34 cellular contexts compared by ENCODE assay signal in genomic region chr6:46736913-46737312, GRCh38. TPM values are rescaled to one million over a fixed set of nuclear protein-coding genes. Genes with fewer than 3 reads are reported as not detected.
"Had no signal": no experiment of that assay in that cellular context is flagged by ENCODE, and none has a peak within 500 bp of the region (broad histone marks: within the 10 kb centered on the region; RNA-seq: fewer than 3 reads in every experiment).

No MANE protein-coding gene starts in this region.

- H3K4me3 ChIP-seq: ascending aorta, SJSA1 had no signal

- FAIRE-seq: TTC549 had no signal

- H3K4me2 ChIP-seq: SK-N-SH had no signal

- H3K9me3 ChIP-seq: ascending aorta, SJSA1, SK-N-SH had no signal

- H3K27ac Mint-ChIP-seq: activated CD4-positive, alpha-beta T cell treated with anti-CD3 and anti-CD28 coated beads, Interleukin-2, amount 10 ng/mL, durations not matched to agents 24 days and 14 days; activated CD8-positive, alpha-beta T cell treated with anti-CD3 and anti-CD28 coated beads for 36 hours; activated naive CD4-positive, alpha-beta T cell treated with anti-CD3 and anti-CD28 coated beads, Interleukin-2, amount 50 U/mL, for 24 hours; activated naive CD8-positive, alpha-beta T cell treated with anti-CD3 and anti-CD28 coated beads, Interleukin-2, amount 10 ng/mL, durations not matched to agents 7 days and 5 days; activated T-cell treated with anti-CD3 and anti-CD28 coated beads, Interleukin-2, amount 50 U/mL, for 72 hours; activated T-helper 17 cell treated with anti-CD3 and anti-CD28 coated beads, Interleukin-2, amount 50 U/mL, for 72 hours; T-helper 1 cell treated with Interleukin-12 subunit alpha and Interleukin-12 subunit beta and Interleukin-4 antibody, amounts not matched to agents 30 μg/mL and 1 μg/mL, for 36 hours; T-helper 2 cell treated with Interferon-gamma antibody and Interleukin-4, amounts not matched to agents 5 μg/mL and 100 μg/mL, for 36 hours had no signal

- H3K27me3 ChIP-seq: ascending aorta had no signal

- DNase-seq: activated CD4-positive, alpha-beta T cell treated with anti-CD3 and anti-CD28 coated beads, Interleukin-2, amount 10 ng/mL, durations not matched to agents 24 days and 14 days; activated CD4-positive, alpha-beta T cell treated with anti-CD3 and anti-CD28 coated beads, Interleukin-2, amount 50 U/mL, for 4 hours; activated CD8-positive, alpha-beta T cell treated with anti-CD3 and anti-CD28 coated beads for 36 hours; activated gamma-delta T cell; activated naive CD4-positive, alpha-beta T cell treated with Interleukin-2 at 50 U/mL for 16 hours; activated naive CD8-positive, alpha-beta T cell treated with anti-CD3 and anti-CD28 coated beads, Interleukin-2, amount 10 ng/mL, durations not matched to agents 7 days and 5 days; activated T-cell treated with anti-CD3 and anti-CD28 coated beads, Interleukin-2, amount 50 U/mL, for 1 hour; activated T-cell treated with anti-CD3 and anti-CD28 coated beads, Interleukin-2, amount 50 U/mL, for 72 hours; amygdala; Kasumi-1; KG1; MM.1S; MV-4-11; NCI-H1092 treated with DMSO at 0.1 percent for 48 hours; NCI-H1417; NCI-H146; NCI-H187 treated with DMSO at 0.1 percent for 48 hours; NCI-H2081; NCI-H2171 treated with DMSO at 0.1 percent for 48 hours; NCI-H2227 treated with DMSO at 0.1 percent for 48 hours; NCI-H748 treated with DMSO at 0.1 percent for 48 hours; NK-92 treated with Interleukin-12 subunit alpha and Interleukin-12 subunit beta, amount 100 ng/mL, for 24 hours; SHP77 treated with DMSO at 0.1 percent for 48 hours; SK-N-SH had no signal

- ATAC-seq: activated CD8-positive, alpha-beta T cell treated with anti-CD3 and anti-CD28 coated beads for 36 hours; activated T-cell treated with anti-CD3 and anti-CD28 coated beads, Interleukin-2, amount 50 U/mL, for 72 hours; activated T-helper 17 cell treated with anti-CD3 and anti-CD28 coated beads, Interleukin-2, amount 50 U/mL, for 72 hours had no signal

- H3K36me3 Mint-ChIP-seq: activated naive CD4-positive, alpha-beta T cell treated with anti-CD3 and anti-CD28 coated beads, Interleukin-2, amount 50 U/mL, for 24 hours; activated naive CD8-positive, alpha-beta T cell treated with anti-CD3 and anti-CD28 coated beads, Interleukin-2, amount 10 ng/mL, durations not matched to agents 7 days and 5 days had no signal

- H3K9me3 Mint-ChIP-seq: activated CD4-positive, alpha-beta T cell treated with anti-CD3 and anti-CD28 coated beads, Interleukin-2, amount 10 ng/mL, durations not matched to agents 24 days and 14 days; activated CD8-positive, alpha-beta T cell treated with anti-CD3 and anti-CD28 coated beads for 36 hours; activated naive CD4-positive, alpha-beta T cell treated with anti-CD3 and anti-CD28 coated beads, Interleukin-2, amount 50 U/mL, for 24 hours; activated naive CD8-positive, alpha-beta T cell treated with anti-CD3 and anti-CD28 coated beads, Interleukin-2, amount 10 ng/mL, durations not matched to agents 7 days and 5 days; activated T-cell treated with anti-CD3 and anti-CD28 coated beads, Interleukin-2, amount 50 U/mL, for 72 hours; activated T-helper 17 cell treated with anti-CD3 and anti-CD28 coated beads, Interleukin-2, amount 50 U/mL, for 72 hours; T-helper 1 cell treated with Interleukin-12 subunit alpha and Interleukin-12 subunit beta and Interleukin-4 antibody, amounts not matched to agents 30 μg/mL and 1 μg/mL, for 36 hours; T-helper 2 cell treated with Interferon-gamma antibody and Interleukin-4, amounts not matched to agents 5 μg/mL and 100 μg/mL, for 36 hours had no signal

- H3K27ac ChIP-seq: ascending aorta, SJSA1 had no signal

- H3K9me2 ChIP-seq: SK-N-SH had no signal

- H3K4me1 Mint-ChIP-seq: activated CD4-positive, alpha-beta T cell treated with anti-CD3 and anti-CD28 coated beads, Interleukin-2, amount 10 ng/mL, durations not matched to agents 24 days and 14 days; activated naive CD8-positive, alpha-beta T cell treated with anti-CD3 and anti-CD28 coated beads, Interleukin-2, amount 10 ng/mL, durations not matched to agents 7 days and 5 days; activated T-helper 17 cell treated with anti-CD3 and anti-CD28 coated beads, Interleukin-2, amount 50 U/mL, for 72 hours had no signal

- H3K9ac ChIP-seq: SK-N-SH had no signal

- H3K36me3 ChIP-seq: ascending aorta, SJSA1 had no signal

- H3K4me3 Mint-ChIP-seq: activated CD4-positive, alpha-beta T cell treated with anti-CD3 and anti-CD28 coated beads, Interleukin-2, amount 10 ng/mL, durations not matched to agents 24 days and 14 days; activated CD8-positive, alpha-beta T cell treated with anti-CD3 and anti-CD28 coated beads for 36 hours; activated naive CD4-positive, alpha-beta T cell treated with anti-CD3 and anti-CD28 coated beads, Interleukin-2, amount 50 U/mL, for 24 hours; activated naive CD8-positive, alpha-beta T cell treated with anti-CD3 and anti-CD28 coated beads, Interleukin-2, amount 10 ng/mL, durations not matched to agents 7 days and 5 days; activated T-cell treated with anti-CD3 and anti-CD28 coated beads, Interleukin-2, amount 50 U/mL, for 72 hours; activated T-helper 17 cell treated with anti-CD3 and anti-CD28 coated beads, Interleukin-2, amount 50 U/mL, for 72 hours; T-helper 1 cell treated with Interleukin-12 subunit alpha and Interleukin-12 subunit beta and Interleukin-4 antibody, amounts not matched to agents 30 μg/mL and 1 μg/mL, for 36 hours; T-helper 2 cell treated with Interferon-gamma antibody and Interleukin-4, amounts not matched to agents 5 μg/mL and 100 μg/mL, for 36 hours had no signal

RNA-seq across cellular contexts. Expression of gene PLA2G7, which starts 1.7 kb away (rescaled TPM):
- total RNA-seq: activated CD4-positive, alpha-beta T cell treated with anti-CD3 and anti-CD28 coated beads, Interleukin-2, amount 10 ng/mL, durations not matched to agents 24 days and 14 days; activated CD8-positive, alpha-beta memory T cell treated with anti-CD3 and anti-CD28 coated beads for 36 hours; activated CD8-positive, alpha-beta T cell treated with anti-CD3 and anti-CD28 coated beads for 36 hours; activated T-cell treated with anti-CD3 and anti-CD28 coated beads, Interleukin-2, amount 50 U/mL, for 72 hours; activated T-helper 17 cell treated with anti-CD3 and anti-CD28 coated beads, Interleukin-2, amount 50 U/mL, for 72 hours; SJSA1 had no signal

RNA-seq across cellular contexts. Expression of gene ANKRD66, which starts 9.8 kb away (rescaled TPM):
- total RNA-seq: activated CD4-positive, alpha-beta T cell treated with anti-CD3 and anti-CD28 coated beads, Interleukin-2, amount 10 ng/mL, durations not matched to agents 24 days and 14 days; activated CD8-positive, alpha-beta memory T cell treated with anti-CD3 and anti-CD28 coated beads for 36 hours; activated CD8-positive, alpha-beta T cell treated with anti-CD3 and anti-CD28 coated beads for 36 hours; activated naive CD8-positive, alpha-beta T cell treated with anti-CD3 and anti-CD28 coated beads, Interleukin-2, amount 10 ng/mL, durations not matched to agents 7 days and 5 days; activated T-cell treated with anti-CD3 and anti-CD28 coated beads, Interleukin-2, amount 50 U/mL, for 72 hours; activated T-helper 17 cell treated with anti-CD3 and anti-CD28 coated beads, Interleukin-2, amount 50 U/mL, for 72 hours; ascending aorta; cardiac septum; NCI-H460; SJSA1 had no signal

RNA-seq across cellular contexts. Expression of gene TDRD6, which starts 49.2 kb away (rescaled TPM):
- total RNA-seq: activated CD4-positive, alpha-beta T cell treated with anti-CD3 and anti-CD28 coated beads, Interleukin-2, amount 10 ng/mL, durations not matched to agents 24 days and 14 days; activated CD8-positive, alpha-beta memory T cell treated with anti-CD3 and anti-CD28 coated beads for 36 hours; activated CD8-positive, alpha-beta T cell treated with anti-CD3 and anti-CD28 coated beads for 36 hours; activated naive CD8-positive, alpha-beta T cell treated with anti-CD3 and anti-CD28 coated beads, Interleukin-2, amount 10 ng/mL, durations not matched to agents 7 days and 5 days; activated T-cell treated with anti-CD3 and anti-CD28 coated beads, Interleukin-2, amount 50 U/mL, for 72 hours; activated T-helper 17 cell treated with anti-CD3 and anti-CD28 coated beads, Interleukin-2, amount 50 U/mL, for 72 hours; SJSA1 had no signal

RNA-seq across cellular contexts. Expression of gene MEP1A, which starts 56.3 kb away (rescaled TPM):
- total RNA-seq: activated CD4-positive, alpha-beta T cell treated with anti-CD3 and anti-CD28 coated beads, Interleukin-2, amount 10 ng/mL, durations not matched to agents 24 days and 14 days; activated CD8-positive, alpha-beta memory T cell treated with anti-CD3 and anti-CD28 coated beads for 36 hours; activated CD8-positive, alpha-beta T cell treated with anti-CD3 and anti-CD28 coated beads for 36 hours; activated naive CD8-positive, alpha-beta T cell treated with anti-CD3 and anti-CD28 coated beads, Interleukin-2, amount 10 ng/mL, durations not matched to agents 7 days and 5 days; activated T-cell treated with anti-CD3 and anti-CD28 coated beads, Interleukin-2, amount 50 U/mL, for 72 hours; activated T-helper 17 cell treated with anti-CD3 and anti-CD28 coated beads, Interleukin-2, amount 50 U/mL, for 72 hours; ascending aorta; cardiac septum; NCI-H460 had no signal
